Comparison of ENCODE assay signal across 2 cellular contexts in the genomic region with DNA sequence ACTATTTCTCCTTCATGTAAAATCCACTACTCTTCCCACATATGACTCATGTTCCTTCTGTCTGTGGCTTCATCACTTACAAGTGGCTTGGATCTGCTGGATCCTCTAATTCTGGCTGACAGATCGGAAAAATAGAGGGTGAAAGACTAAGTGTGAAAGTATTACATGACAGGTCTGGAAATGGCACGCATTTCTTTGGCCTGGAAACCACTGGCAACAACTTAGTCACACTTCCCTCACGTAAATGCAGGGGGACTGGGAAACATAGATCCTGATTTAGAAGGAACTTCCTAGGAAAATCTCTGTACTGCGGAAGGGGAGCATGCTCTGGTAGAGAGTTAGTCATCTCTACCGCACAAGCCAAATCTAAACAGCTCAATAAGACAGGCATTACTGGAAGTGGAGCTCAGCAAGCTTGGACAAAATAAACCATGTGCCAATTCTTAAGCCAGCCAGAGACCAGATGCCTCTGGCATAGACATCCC.
TF ChIP-seq lines count a peak whose summit lies in the region.

No MANE protein-coding gene starts in this region.

TF ChIP-seq in GM23338, 12 proteins besides CTCF, POLR2A, EP300 and RAD21 (continued from another document):
- TF ChIP-seq, protein P1, sequence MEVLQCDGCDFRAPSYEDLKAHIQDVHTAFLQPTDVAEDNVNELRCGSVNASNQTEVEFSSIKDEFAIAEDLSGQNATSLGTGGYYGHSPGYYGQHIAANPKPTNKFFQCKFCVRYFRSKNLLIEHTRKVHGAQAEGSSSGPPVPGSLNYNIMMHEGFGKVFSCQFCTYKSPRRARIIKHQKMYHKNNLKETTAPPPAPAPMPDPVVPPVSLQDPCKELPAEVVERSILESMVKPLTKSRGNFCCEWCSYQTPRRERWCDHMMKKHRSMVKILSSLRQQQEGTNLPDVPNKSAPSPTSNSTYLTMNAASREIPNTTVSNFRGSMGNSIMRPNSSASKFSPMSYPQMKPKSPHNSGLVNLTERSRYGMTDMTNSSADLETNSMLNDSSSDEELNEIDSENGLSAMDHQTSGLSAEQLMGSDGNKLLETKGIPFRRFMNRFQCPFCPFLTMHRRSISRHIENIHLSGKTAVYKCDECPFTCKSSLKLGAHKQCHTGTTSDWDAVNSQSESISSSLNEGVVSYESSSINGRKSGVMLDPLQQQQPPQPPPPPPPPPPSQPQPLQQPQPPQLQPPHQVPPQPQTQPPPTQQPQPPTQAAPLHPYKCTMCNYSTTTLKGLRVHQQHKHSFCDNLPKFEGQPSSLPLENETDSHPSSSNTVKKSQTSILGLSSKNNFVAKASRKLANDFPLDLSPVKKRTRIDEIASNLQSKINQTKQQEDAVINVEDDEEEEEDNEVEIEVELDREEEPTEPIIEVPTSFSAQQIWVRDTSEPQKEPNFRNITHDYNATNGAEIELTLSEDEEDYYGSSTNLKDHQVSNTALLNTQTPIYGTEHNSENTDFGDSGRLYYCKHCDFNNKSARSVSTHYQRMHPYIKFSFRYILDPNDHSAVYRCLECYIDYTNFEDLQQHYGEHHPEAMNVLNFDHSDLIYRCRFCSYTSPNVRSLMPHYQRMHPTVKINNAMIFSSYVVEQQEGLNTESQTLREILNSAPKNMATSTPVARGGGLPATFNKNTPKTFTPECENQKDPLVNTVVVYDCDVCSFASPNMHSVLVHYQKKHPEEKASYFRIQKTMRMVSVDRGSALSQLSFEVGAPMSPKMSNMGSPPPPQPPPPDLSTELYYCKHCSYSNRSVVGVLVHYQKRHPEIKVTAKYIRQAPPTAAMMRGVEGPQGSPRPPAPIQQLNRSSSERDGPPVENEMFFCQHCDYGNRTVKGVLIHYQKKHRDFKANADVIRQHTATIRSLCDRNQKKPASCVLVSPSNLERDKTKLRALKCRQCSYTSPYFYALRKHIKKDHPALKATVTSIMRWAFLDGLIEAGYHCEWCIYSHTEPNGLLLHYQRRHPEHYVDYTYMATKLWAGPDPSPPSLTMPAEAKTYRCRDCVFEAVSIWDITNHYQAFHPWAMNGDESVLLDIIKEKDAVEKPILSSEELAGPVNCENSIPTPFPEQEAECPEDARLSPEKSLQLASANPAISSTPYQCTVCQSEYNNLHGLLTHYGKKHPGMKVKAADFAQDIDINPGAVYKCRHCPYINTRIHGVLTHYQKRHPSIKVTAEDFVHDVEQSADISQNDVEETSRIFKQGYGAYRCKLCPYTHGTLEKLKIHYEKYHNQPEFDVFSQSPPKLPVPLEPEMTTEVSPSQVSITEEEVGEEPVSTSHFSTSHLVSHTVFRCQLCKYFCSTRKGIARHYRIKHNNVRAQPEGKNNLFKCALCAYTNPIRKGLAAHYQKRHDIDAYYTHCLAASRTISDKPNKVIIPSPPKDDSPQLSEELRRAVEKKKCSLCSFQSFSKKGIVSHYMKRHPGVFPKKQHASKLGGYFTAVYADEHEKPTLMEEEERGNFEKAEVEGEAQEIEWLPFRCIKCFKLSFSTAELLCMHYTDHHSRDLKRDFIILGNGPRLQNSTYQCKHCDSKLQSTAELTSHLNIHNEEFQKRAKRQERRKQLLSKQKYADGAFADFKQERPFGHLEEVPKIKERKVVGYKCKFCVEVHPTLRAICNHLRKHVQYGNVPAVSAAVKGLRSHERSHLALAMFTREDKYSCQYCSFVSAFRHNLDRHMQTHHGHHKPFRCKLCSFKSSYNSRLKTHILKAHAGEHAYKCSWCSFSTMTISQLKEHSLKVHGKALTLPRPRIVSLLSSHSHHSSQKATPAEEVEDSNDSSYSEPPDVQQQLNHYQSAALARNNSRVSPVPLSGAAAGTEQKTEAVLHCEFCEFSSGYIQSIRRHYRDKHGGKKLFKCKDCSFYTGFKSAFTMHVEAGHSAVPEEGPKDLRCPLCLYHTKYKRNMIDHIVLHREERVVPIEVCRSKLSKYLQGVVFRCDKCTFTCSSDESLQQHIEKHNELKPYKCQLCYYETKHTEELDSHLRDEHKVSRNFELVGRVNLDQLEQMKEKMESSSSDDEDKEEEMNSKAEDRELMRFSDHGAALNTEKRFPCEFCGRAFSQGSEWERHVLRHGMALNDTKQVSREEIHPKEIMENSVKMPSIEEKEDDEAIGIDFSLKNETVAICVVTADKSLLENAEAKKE (CRISPR knock-in tag; IDR thresholded peaks at IDR 0.05), result no peak
- TF ChIP-seq EZH2phosphoT487 (IDR thresholded peaks at IDR 0.05; ENCODE audit: unreplicated experiment), result no peak
- no peak for TF ChIP-seq ZNF114 (CRISPR knock-in tag; IDR thresholded peaks at IDR 0.05)
- TF ChIP-seq NANOG (IDR thresholded peaks at IDR 0.05; ENCODE audit: borderline replicate concordance), result no peak
- TF ChIP-seq CREB1 (CRISPR knock-in tag; IDR thresholded peaks at IDR 0.05; ENCODE audit: low read depth), result no peak
TF ChIP-seq in GM23338: peak in this region for 0.

TF ChIP-seq in WTC11, 78 proteins besides CTCF, POLR2A, EP300 and RAD21 (continued from another document):
- TF ChIP-seq, protein P2, sequence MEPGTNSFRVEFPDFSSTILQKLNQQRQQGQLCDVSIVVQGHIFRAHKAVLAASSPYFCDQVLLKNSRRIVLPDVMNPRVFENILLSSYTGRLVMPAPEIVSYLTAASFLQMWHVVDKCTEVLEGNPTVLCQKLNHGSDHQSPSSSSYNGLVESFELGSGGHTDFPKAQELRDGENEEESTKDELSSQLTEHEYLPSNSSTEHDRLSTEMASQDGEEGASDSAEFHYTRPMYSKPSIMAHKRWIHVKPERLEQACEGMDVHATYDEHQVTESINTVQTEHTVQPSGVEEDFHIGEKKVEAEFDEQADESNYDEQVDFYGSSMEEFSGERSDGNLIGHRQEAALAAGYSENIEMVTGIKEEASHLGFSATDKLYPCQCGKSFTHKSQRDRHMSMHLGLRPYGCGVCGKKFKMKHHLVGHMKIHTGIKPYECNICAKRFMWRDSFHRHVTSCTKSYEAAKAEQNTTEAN (CRISPR knock-in tag; IDR thresholded peaks at IDR 0.05), result no peak
- TF ChIP-seq NFYB (CRISPR knock-in tag; conservative IDR thresholded peaks at IDR 0.05; ENCODE audit: low read depth), result no peak
TF ChIP-seq in WTC11: peak in this region for 0.
